Comparison of ENCODE assay signal across 8 cellular contexts in the genomic region with DNA sequence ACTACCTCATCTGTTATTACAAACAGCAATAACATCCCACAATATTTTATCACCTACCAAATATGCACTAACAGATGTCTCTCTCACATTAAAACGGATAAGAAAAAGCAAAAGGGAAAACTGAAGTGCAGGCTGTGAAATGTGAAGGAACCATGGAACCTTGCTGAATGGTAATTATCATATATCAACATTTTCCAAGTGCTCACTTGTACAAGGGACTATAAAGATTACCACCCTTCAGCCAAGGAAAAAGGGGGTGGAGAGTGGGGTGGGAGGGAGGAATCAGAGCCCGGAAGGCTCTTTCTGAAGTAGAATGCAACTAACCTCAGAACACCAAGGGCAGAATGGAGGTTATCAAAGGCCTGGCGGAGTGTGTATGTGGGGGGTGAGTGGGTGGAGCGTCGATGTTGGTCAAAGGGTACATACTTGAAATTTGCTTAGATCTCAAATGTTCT. TPM values are rescaled to one million over a fixed set of nuclear protein-coding genes. Genes with fewer than 3 reads are reported as not detected.
DNase-seq lines count a peak whose midpoint lies in the region; ATAC-seq, FAIRE-seq and TF ChIP-seq lines count a peak whose summit lies in the region.

No MANE protein-coding gene starts in this region.

- no peak overlapping the region for H3K14ac ChIP-seq in mesenchymal stem cell (ENCODE audit: low read length in 2 of 2)

- no peak overlapping the region for H2BK15ac ChIP-seq in mesenchymal stem cell (ENCODE audit: low read depth, poor library complexity, severe bottlenecking)

- no peak overlapping the region for H2BK5ac ChIP-seq in mesenchymal stem cell (ENCODE audit: low read depth, low read length, poor library complexity, severe bottlenecking)

- H3K27ac ChIP-seq in GM23248 = no peak overlapping the region
- H3K27ac ChIP-seq in SK-N-MC = no peak overlapping the region
- no peak overlapping the region for H3K27ac ChIP-seq in mesenchymal stem cell (ENCODE audit: low read length, poor library complexity, severe bottlenecking)

- no peak overlapping the region for H3K23ac ChIP-seq in mesenchymal stem cell (ENCODE audit: low read length in 2 of 2)

- no peak overlapping the region for H2AK5ac ChIP-seq in mesenchymal stem cell (ENCODE audit: low read length, severe bottlenecking)

- H3K9ac ChIP-seq in GM23248 (peak overlapping the region; percentile 96), SK-N-MC (ENCODE audit: insufficient read length) (peak overlapping the region; percentile 85), mesenchymal stem cell (ENCODE audit: low read length) (peak overlapping the region; percentile 98)

- no peak overlapping the region for H3K18ac ChIP-seq in mesenchymal stem cell (ENCODE audit: low read depth in 1 of 2, low read length in 2 of 2)

- no peak for TF ChIP-seq CTCF in bronchial epithelial cell (IDR thresholded peaks at IDR 0.05; ENCODE audit: insufficient read depth, low read length, severe bottlenecking)

- DNase-seq in GM23248 (peak; percentile 27), SK-N-MC (ENCODE audit: low read depth, low spot score) (no peak), bronchial epithelial cell (ENCODE audit: low read depth) (no peak), mesenchymal stem cell (peak; percentile 33), RPMI8226 (no peak)

- H3K4me1 ChIP-seq in GM23248 (ENCODE audit: insufficient read depth) (0 out of 2 replicates have a peak, but pooled peaks cover 4% of the 10 kb centered on the region), mesenchymal stem cell (ENCODE audit: control insufficient read depth, insufficient read depth, low read depth, low read length) (peaks cover 7% of the 10 kb centered on the region)

- peaks cover 68% of the 10 kb centered on the region for H3K79me2 ChIP-seq in GM23248 (ENCODE audit: insufficient read depth)

- ATAC-seq in GM18511 (IDR thresholded peaks at IDR 0.05; ENCODE audit: unreplicated experiment) (no peak), HG03175 (IDR thresholded peaks at IDR 0.05; ENCODE audit: unreplicated experiment) (no peak), GM21825 (IDR thresholded peaks at IDR 0.05; ENCODE audit: unreplicated experiment) (no peak)

- no peak overlapping the region for H3K4ac ChIP-seq in mesenchymal stem cell (ENCODE audit: low read depth in 1 of 2, low read length in 2 of 2)

- no peak overlapping the region for H2AFZ ChIP-seq in GM23248
- no peak overlapping the region for H2AFZ ChIP-seq in mesenchymal stem cell (ENCODE audit: low read depth, low read length)

- H2BK120ac ChIP-seq in mesenchymal stem cell (ENCODE audit: low read depth, low read length) = no peak overlapping the region

- no peaks in the 10 kb centered on the region for H3F3A ChIP-seq in GM23248 (ENCODE audit: insufficient read depth)

- H3K27me3 ChIP-seq in GM23248 (replicated peaks; ENCODE audit: insufficient read depth) (no peaks in the 10 kb centered on the region), bronchial epithelial cell (ENCODE audit: control insufficient read depth, insufficient read depth, low read length) (no peaks in the 10 kb centered on the region), mesenchymal stem cell (ENCODE audit: control insufficient read depth in 1 of 2, insufficient read depth in 1 of 2, low read length in 2 of 2) (no peaks in the 10 kb centered on the region)

- H3K4me2 ChIP-seq in GM23248 (ENCODE audit: unreplicated experiment) (peak overlapping the region; percentile 99), mesenchymal stem cell (ENCODE audit: low read length, poor library complexity, severe bottlenecking) (peak overlapping the region; percentile 69)

- FAIRE-seq in bronchial epithelial cell (lab: Jason Lieb, UNC) = no peak

- no peaks in the 10 kb centered on the region for H4K20me1 ChIP-seq in GM23248 (ENCODE audit: insufficient read depth)

- WGBS in GM23248 (ENCODE audit: low coverage in 1 of 2, low lambda C conversion rate in 2 of 2, missing lambda C conversion rate in 2 of 2), 2 experiments = 22 to 26% methylated on average over 5 of the region's 5 CpGs
- 22% methylated on average over 4 of the region's 5 CpGs for WGBS in mesenchymal stem cell

- no peak overlapping the region for H4K8ac ChIP-seq in mesenchymal stem cell (ENCODE audit: low read length)

- H3K79me1 ChIP-seq in mesenchymal stem cell (replicated peaks; ENCODE audit: low read length, poor library complexity, severe bottlenecking) = no peaks in the 10 kb centered on the region

- H3K9me2 ChIP-seq in GM23248 (ENCODE audit: insufficient read depth) = no peaks in the 10 kb centered on the region

- H3K4me3 ChIP-seq in GM23248 = peak overlapping the region; percentile 90
- peak overlapping the region; percentile 89 for H3K4me3 ChIP-seq in SK-N-MC
- peak overlapping the region; percentile 99 for H3K4me3 ChIP-seq in bronchial epithelial cell (ENCODE audit: low read depth, low read length)
- H3K4me3 ChIP-seq in mesenchymal stem cell (ENCODE audit: insufficient read depth in 1 of 2, low read depth in 1 of 2, low read length in 2 of 2) = peak overlapping the region in 1 of 2 experiments; percentile 99

- H3K9me3 ChIP-seq in GM23248 (ENCODE audit: low read depth) (no peaks in the 10 kb centered on the region), SK-N-MC (ENCODE audit: low read depth, low read length) (no peaks in the 10 kb centered on the region), mesenchymal stem cell (ENCODE audit: control insufficient read depth, low read length) (no peaks in the 10 kb centered on the region)

- in situ Hi-C loops in GM23248 (cut with MboI) = no loop called here

- H4K91ac ChIP-seq in mesenchymal stem cell (ENCODE audit: low read length) = no peak overlapping the region

- H2BK12ac ChIP-seq in mesenchymal stem cell (ENCODE audit: low read length in 2 of 2) = no peak overlapping the region

- H3K36me3 ChIP-seq in GM23248 (ENCODE audit: low read depth) (peaks cover 4% of the 10 kb centered on the region; the same call in 1 of the 2 replicates), SK-N-MC (ENCODE audit: insufficient read depth, low read length) (peaks cover 8% of the 10 kb centered on the region; the same call in 1 of the 2 replicates), bronchial epithelial cell (ENCODE audit: control insufficient read depth, insufficient read depth, low read length) (no peaks in the 10 kb centered on the region), mesenchymal stem cell (ENCODE audit: control insufficient read depth in 1 of 2, insufficient read depth in 2 of 2, low read depth in 1 of 2, low read length in 2 of 2) (peaks cover 2 to 18% of the 10 kb centered on the region in 2 experiments)

RNA-seq across cellular contexts. Expression of gene SNX6, which starts 1.2 kb away (rescaled TPM):
- total RNA-seq in GM23248 (2014; rRNA removed; shearing (Covaris generic)) = 213 and 287 TPM in 2 replicates
- 187 and 191 TPM in 2 replicates for polyA plus RNA-seq in GM23248 (2016; fragmentation: Nextera tagmentation; extraction: Ambion mirVana)
- total RNA-seq in bronchial epithelial cell = 97.3 and 146 TPM in 2 replicates
- polyA plus RNA-seq in mesenchymal stem cell (2013, experiment 1 of 2) = 125 TPM
- 124 TPM for polyA plus RNA-seq in mesenchymal stem cell (2013, experiment 2 of 2)

Comparison
In these comparisons a context has a peak if more than half of its experiments do, and no peak if none do; other contexts are left out.
1. DNase-seq: peak in GM23248 (single experiment) and mesenchymal stem cell (single experiment); none in SK-N-MC (single experiment), bronchial epithelial cell (single experiment) and RPMI8226 (single experiment).
2. Peak in every context shown above with its lines, with median percentiles within 50 percentile points of each other: H3K9ac ChIP-seq.